Comparison of ENCODE assay signal across 27 cellular contexts in genomic region chr4:31657859-31658258, GRCh38.
DNase-seq lines count a peak whose midpoint lies in the region; ATAC-seq and TF ChIP-seq lines count a peak whose summit lies in the region.
"Had no signal": no experiment of that assay in that cellular context is flagged by ENCODE, and none has a peak within 500 bp of the region (broad histone marks: within the 10 kb centered on the region; RNA-seq: fewer than 3 reads in every experiment).

No MANE protein-coding gene starts in this region.

- H3K4me3 ChIP-seq in AG09309 (ENCODE audit: control insufficient read depth, low read depth, low read length), result no peak overlapping the region
- no peak overlapping the region for H3K4me3 ChIP-seq in IMR-90 (ENCODE audit: insufficient read depth, low read depth, low read length)
- H3K4me3 ChIP-seq in fibroblast of mammary gland (ENCODE audit: control insufficient read depth, low read depth, low read length), result no peak overlapping the region
- H3K4me3 ChIP-seq in right lobe of liver, result no peak overlapping the region
- H3K4me3 ChIP-seq: BLaER1 treated with 17β-estradiol and CSF1 and Interleukin-3, amounts not matched to agents 10 nM and 100 nM; lung; pancreas had no signal

- intact Hi-C loops in IMR-90 (cut with micrococcal nuclease) (no loop called here), right lobe of liver (cut with DNase I) (no loop called here), left ventricle myocardium superior (cut with micrococcal nuclease) (no loop called here)

- H2AK5ac ChIP-seq in IMR-90 (ENCODE audit: low read depth, low read length), result no peak overlapping the region

- TF ChIP-seq CTCF in AG09309 (IDR thresholded peaks at IDR 0.05; ENCODE audit: control insufficient read depth, insufficient read depth, low read depth, low read length, missing control alignments) (no peak), IMR-90 (conservative IDR thresholded peaks at IDR 0.05; ENCODE audit: low read depth, low read length) (no peak), fibroblast of mammary gland (conservative IDR thresholded peaks at IDR 0.05; ENCODE audit: control insufficient read depth, insufficient read depth, low read depth, low read length) (no peak), right lobe of liver (IDR thresholded peaks at IDR 0.05) (no peak)

- no peak overlapping the region for H3K14ac ChIP-seq in IMR-90 (replicated peaks; ENCODE audit: low read depth, low read length)

- no peak overlapping the region for H3K4me2 ChIP-seq in IMR-90 (ENCODE audit: low read depth, low read length)
- H3K4me2 ChIP-seq: BLaER1 treated with 17β-estradiol and CSF1 and Interleukin-3, amounts not matched to agents 10 nM and 100 nM; KMS-11 had no signal

- no CpG with 5 or more reads among the region's 3 CpGs for WGBS in IMR-90 (ENCODE audit: extremely low coverage in 2 of 2, insufficient read length in 1 of 2), 2 experiments
- 59% methylated on average over 3 of the region's 3 CpGs for WGBS in right lobe of liver (ENCODE audit: insufficient coverage, low coverage, low lambda C conversion rate, missing lambda C conversion rate)

- H2BK120ac ChIP-seq in IMR-90 (ENCODE audit: low read depth, low read length), result no peak overlapping the region

- H3K23ac ChIP-seq in IMR-90 (ENCODE audit: low read depth, low read length), result no peak overlapping the region

- BruUV-seq in IMR-90 (replicated peaks; lab: Mats Ljungman, UMichigan), result no TSS peak

- H3K9me3 ChIP-seq in IMR-90 (ENCODE audit: control insufficient read depth, insufficient read depth, low read length), result no peaks in the 10 kb centered on the region
- no peaks in the 10 kb centered on the region for H3K9me3 ChIP-seq in right lobe of liver
- H3K9me3 ChIP-seq: BLaER1 treated with 17β-estradiol and CSF1 and Interleukin-3, amounts not matched to agents 10 nM and 100 nM; pancreas had no signal

- H3K4me1 ChIP-seq in IMR-90 (ENCODE audit: control insufficient read depth, insufficient read depth, low read length) (no peaks in the 10 kb centered on the region), right lobe of liver (no peaks in the 10 kb centered on the region)
- H3K4me1 ChIP-seq: BLaER1 treated with 17β-estradiol and CSF1 and Interleukin-3, amounts not matched to agents 10 nM and 100 nM; pancreas had no signal

- H4K8ac ChIP-seq in IMR-90 (ENCODE audit: low read depth in 2 of 2, low read length in 2 of 2), result no peak overlapping the region

- no peaks in the 10 kb centered on the region for H3K9me1 ChIP-seq in IMR-90 (ENCODE audit: insufficient read depth, low read length)

- CTCF ChIA-PET in IMR-90 (lab: Yijun Ruan, JAX), result no interaction called here

- H2AK9ac ChIP-seq in IMR-90 (replicated peaks; ENCODE audit: low read depth, low read length, poor library complexity), result no peak overlapping the region

- POLR2A ChIA-PET in IMR-90 (lab: Charles Lee; ENCODE audit: unreplicated experiment), result no interaction called here

- H4K5ac ChIP-seq in IMR-90 (ENCODE audit: low read depth, low read length), result no peak overlapping the region

- no peak overlapping the region for H3K9ac ChIP-seq in IMR-90 (ENCODE audit: low read depth, low read length)
- H3K9ac ChIP-seq: BLaER1 treated with 17β-estradiol and CSF1 and Interleukin-3, amounts not matched to agents 10 nM and 100 nM; KMS-11 had no signal

- no peak overlapping the region for H2BK5ac ChIP-seq in IMR-90 (ENCODE audit: low read depth, low read length, poor library complexity, severe bottlenecking)

- no peaks in the 10 kb centered on the region for H4K20me1 ChIP-seq in IMR-90 (ENCODE audit: insufficient read depth, low read length)
- H4K20me1 ChIP-seq: BLaER1 treated with 17β-estradiol and CSF1 and Interleukin-3, amounts not matched to agents 10 nM and 100 nM had no signal

- H2BK20ac ChIP-seq in IMR-90 (ENCODE audit: low read depth, low read length), result no peak overlapping the region

- no peak for TF ChIP-seq RAD21 in IMR-90 (IDR thresholded peaks at IDR 0.05; ENCODE audit: low read length)

- DNase-seq in AG09309 (ENCODE audit: low read depth) (peak; percentile 20), IMR-90 (peak; percentile 13), amniotic epithelial cell (ENCODE audit: low read depth) (peak; percentile 79), fibroblast of mammary gland (ENCODE audit: low read depth) (peak; percentile 64), dedifferentiated amniotic fluid mesenchymal stem cell (ENCODE audit: extremely low spot score) (no peak), right lobe of liver (no peak), left ventricle myocardium superior (no peak)
- DNase-seq: ACHN; activated CD8-positive, alpha-beta memory T cell treated with anti-CD3 and anti-CD28 coated beads, Interleukin-2, amount 10 ng/mL, durations not matched to agents 7 days and 5 days; activated naive CD4-positive, alpha-beta T cell; activated T-cell treated with anti-CD3 and anti-CD28 coated beads, Interleukin-2, amount 50 U/mL, for 72 hours; amygdala; GF-D8; NCI-H146; NCI-H2107; NCI-H446 treated with DMSO at 0.1 percent for 48 hours; pancreas; SHP77; stimulated activated CD4-positive, alpha-beta T cell treated with anti-CD3 and anti-CD28 coated beads, Interleukin-4, amount 100 ng/mL, for 24 hours; T-helper 9 cell had no signal

- H3K56ac ChIP-seq in IMR-90 (ENCODE audit: extremely low read depth, insufficient read depth, low read length), result no peak overlapping the region

- H4K91ac ChIP-seq in IMR-90 (ENCODE audit: insufficient read depth, low read depth, low read length), result no peak overlapping the region

- ATAC-seq in IMR-90 (ENCODE audit: low read depth), result no peak
- ATAC-seq in right lobe of liver, result no peak
- ATAC-seq in HG03108 (IDR thresholded peaks at IDR 0.05; ENCODE audit: unreplicated experiment), result no peak
- ATAC-seq in left ventricle myocardium superior, result no peak
- ATAC-seq: activated CD8-positive, alpha-beta memory T cell treated with anti-CD3 and anti-CD28 coated beads, Interleukin-2, amount 10 ng/mL, durations not matched to agents 7 days and 5 days; activated T-cell treated with anti-CD3 and anti-CD28 coated beads, Interleukin-2, amount 50 U/mL, for 72 hours; HCT116; pancreas; stimulated activated effector memory CD8-positive, alpha-beta T cell treated with anti-CD3 and anti-CD28 coated beads, Interleukin-12 subunit alpha, Interleukin-12 subunit beta, amount 100 ng/mL, for 72 hours; WTC11 had no signal

- no peak overlapping the region for H3K27ac ChIP-seq in IMR-90 (ENCODE audit: insufficient read depth, low read length)
- no peak overlapping the region for H3K27ac ChIP-seq in right lobe of liver
- H3K27ac ChIP-seq: BLaER1 treated with 17β-estradiol and CSF1 and Interleukin-3, amounts not matched to agents 10 nM and 100 nM; KMS-11; pancreas had no signal

- no peak overlapping the region for H3K18ac ChIP-seq in IMR-90 (ENCODE audit: low read depth, low read length)

- TF ChIP-seq POLR2A in IMR-90 (IDR thresholded peaks at IDR 0.05; ENCODE audit: low read depth, low read length) (no peak), right lobe of liver (IDR thresholded peaks at IDR 0.05) (no peak)

- no peaks in the 10 kb centered on the region for H3K79me1 ChIP-seq in IMR-90 (ENCODE audit: low read depth in 1 of 2, low read length in 2 of 2)

- no peak overlapping the region for H2BK15ac ChIP-seq in IMR-90 (ENCODE audit: low read depth, low read length)

- H3K27me3 ChIP-seq in IMR-90 (ENCODE audit: control insufficient read depth, insufficient read depth, low read length), result no peaks in the 10 kb centered on the region
- H3K27me3 ChIP-seq in right lobe of liver, result no peaks in the 10 kb centered on the region
- H3K27me3 ChIP-seq: BLaER1 treated with 17β-estradiol and CSF1 and Interleukin-3, amounts not matched to agents 10 nM and 100 nM; pancreas had no signal

- in situ Hi-C loops in IMR-90 (cut with MboI; ENCODE audit: low sequenced_read_pairs), result no loop called here

- dilution Hi-C loops in IMR-90 (cut with HindIII; ENCODE audit: low sequenced_read_pairs, unreplicated experiment), result no loop called here

- H3K36me3 ChIP-seq in IMR-90 (ENCODE audit: control insufficient read depth, insufficient read depth, low read length), result no peaks in the 10 kb centered on the region
- H3K36me3 ChIP-seq in right lobe of liver, result no peaks in the 10 kb centered on the region
- H3K36me3 ChIP-seq: BLaER1 treated with 17β-estradiol and CSF1 and Interleukin-3, amounts not matched to agents 10 nM and 100 nM; pancreas had no signal

- H3K4ac ChIP-seq in IMR-90 (ENCODE audit: low read depth, low read length), result no peak overlapping the region

- no peak overlapping the region for H2AFZ ChIP-seq in IMR-90 (replicated peaks; ENCODE audit: low read length, poor library complexity)

TF ChIP-seq in IMR-90, 13 proteins besides CTCF, POLR2A, EP300 and RAD21:
- TF ChIP-seq MXI1 (IDR thresholded peaks at IDR 0.05; ENCODE audit: borderline replicate concordance, low read depth, low read length) (no peak), FOS (IDR thresholded peaks at IDR 0.05; ENCODE audit: low read depth, low read length) (no peak), MAZ (IDR thresholded peaks at IDR 0.05; ENCODE audit: borderline replicate concordance, low read depth, low read length) (no peak), RCOR1 (IDR thresholded peaks at IDR 0.05; ENCODE audit: insufficient replicate concordance, low read length) (no peak), CHD1 (IDR thresholded peaks at IDR 0.05; ENCODE audit: low read depth, low read length) (no peak), MAFK (IDR thresholded peaks at IDR 0.05; ENCODE audit: low read depth, low read length) (no peak), BHLHE40 (IDR thresholded peaks at IDR 0.05; ENCODE audit: low read depth, low read length) (no peak), CEBPB (IDR thresholded peaks at IDR 0.05; ENCODE audit: low read depth, low read length) (no peak)
- TF ChIP-seq, protein P1, sequence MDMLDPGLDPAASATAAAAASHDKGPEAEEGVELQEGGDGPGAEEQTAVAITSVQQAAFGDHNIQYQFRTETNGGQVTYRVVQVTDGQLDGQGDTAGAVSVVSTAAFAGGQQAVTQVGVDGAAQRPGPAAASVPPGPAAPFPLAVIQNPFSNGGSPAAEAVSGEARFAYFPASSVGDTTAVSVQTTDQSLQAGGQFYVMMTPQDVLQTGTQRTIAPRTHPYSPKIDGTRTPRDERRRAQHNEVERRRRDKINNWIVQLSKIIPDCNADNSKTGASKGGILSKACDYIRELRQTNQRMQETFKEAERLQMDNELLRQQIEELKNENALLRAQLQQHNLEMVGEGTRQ (IDR thresholded peaks at IDR 0.05; ENCODE audit: low read depth, low read length), result no peak

Comparison
In these comparisons a context has a peak if more than half of its experiments do, and no peak if none do; other contexts are left out.
1. DNase-seq: peak in AG09309 (single experiment), IMR-90 (single experiment), amniotic epithelial cell (single experiment) and fibroblast of mammary gland (single experiment); none in dedifferentiated amniotic fluid mesenchymal stem cell (single experiment), right lobe of liver (0 of 3) and left ventricle myocardium superior (single experiment).